In genomic region chr9:78158286-78158685, GRCh38 we compare ENCODE assay signal across 23 cellular contexts.
"Had no signal": no experiment of that assay in that cellular context is flagged by ENCODE, and none has a peak within 500 bp of the region (broad histone marks: within the 10 kb centered on the region; RNA-seq: fewer than 3 reads in every experiment).

No MANE protein-coding gene starts in this region.

- ATAC-seq: activated CD4-positive, CD25-positive, alpha-beta regulatory T cell treated with anti-CD3 and anti-CD28 coated beads, Interleukin-2, amount 50 U/mL, for 24 hours; esophagus mucosa; left ventricle myocardium superior; natural killer cell; upper lobe of right lung had no signal

- DNase-seq: activated CD4-positive, alpha-beta T cell treated with anti-CD3 and anti-CD28 coated beads, Interleukin-2, amount 50 U/mL, for 4 hours; activated naive CD4-positive, alpha-beta T cell treated with Interleukin-2 at 50 U/mL for 16 hours; activated T-cell treated with anti-CD3 and anti-CD28 coated beads for 4 hours; foreskin fibroblast; glutamatergic neuron; hypothalamus; left ventricle myocardium superior; mesenchymal stem cell; natural killer cell; retina; stimulated activated CD4-positive, alpha-beta T cell treated with anti-CD3 and anti-CD28 coated beads, Interleukin-12 subunit alpha, Interleukin-12 subunit beta, amount 100 ng/mL, for 4 hours; stimulated activated CD4-positive, alpha-beta T cell treated with anti-CD3 and anti-CD28 coated beads, Interleukin-2, amount 100 ng/mL, for 24 hours; stomach; T-helper 2 cell; testis; upper lobe of right lung had no signal

- H3K4me3 Mint-ChIP-seq: natural killer cell had no signal

- H3K4me3 ChIP-seq: stomach, testis, upper lobe of right lung had no signal

- H3K9me3 ChIP-seq: neutrophil, testis, upper lobe of right lung had no signal

- H3K4me1 ChIP-seq: stomach, testis, upper lobe of right lung had no signal

- H3K27ac ChIP-seq: neutrophil, stomach, testis, upper lobe of right lung had no signal

- H3K27me3 ChIP-seq: neutrophil, stomach, testis, upper lobe of right lung had no signal

- H3K27ac Mint-ChIP-seq: natural killer cell had no signal

- FAIRE-seq: astrocyte, bronchial epithelial cell, endometrium, TTC549 had no signal

- H3K4me1 Mint-ChIP-seq: natural killer cell had no signal

- H3K36me3 ChIP-seq: neutrophil, stomach, upper lobe of right lung had no signal
